8 cellular contexts compared by ENCODE assay signal in the genomic region with DNA sequence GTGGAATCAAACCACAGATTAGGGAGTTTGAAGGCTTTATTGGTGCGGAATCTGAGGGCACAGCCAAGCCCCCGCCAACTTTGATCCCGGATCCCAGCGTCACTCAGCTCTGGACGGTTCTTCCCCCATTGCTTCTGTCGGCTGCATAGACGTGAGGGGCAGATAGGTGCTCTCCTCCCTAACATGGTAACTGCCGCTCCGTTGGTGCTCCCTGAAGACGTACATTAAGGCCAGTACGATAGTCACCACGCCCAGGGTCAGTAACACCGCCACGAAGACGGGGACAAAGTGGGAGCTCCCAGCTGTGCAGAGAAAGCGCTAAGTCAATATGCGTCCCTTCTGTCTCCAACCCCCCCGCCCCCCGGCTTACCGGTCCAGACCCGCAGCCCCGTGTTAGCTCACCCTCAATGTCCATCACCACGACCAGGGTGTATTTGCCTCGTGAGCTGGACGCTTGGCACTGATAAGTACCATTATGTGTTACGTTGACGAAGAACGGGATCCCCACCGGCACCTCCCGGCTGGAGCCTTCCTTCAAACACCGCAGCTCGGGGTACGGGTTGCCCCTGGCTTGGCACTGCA. TPM values are rescaled to one million over a fixed set of nuclear protein-coding genes. Genes with fewer than 3 reads are reported as not detected.
DNase-seq lines count a peak whose midpoint lies in the region; ATAC-seq and TF ChIP-seq lines count a peak whose summit lies in the region.

No MANE protein-coding gene starts in this region.

- H3K36me3 Mint-ChIP-seq in Calu3 (ENCODE audit: insufficient read depth, unreplicated experiment), result peaks cover 40% of the 10 kb centered on the region
- peaks cover 19% of the 10 kb centered on the region for H3K36me3 Mint-ChIP-seq in MCF 10A (ENCODE audit: insufficient read depth, unreplicated experiment)
- H3K36me3 Mint-ChIP-seq in mesothelial cell of epicardium, result peaks cover 3% of the 10 kb centered on the region

- peaks cover 20% of the 10 kb centered on the region for H3K36me3 ChIP-seq in HUES48 (ENCODE audit: control insufficient read depth, insufficient read depth, low read length)

- H3K9me3 ChIP-seq in HUES48 (ENCODE audit: control insufficient read depth, insufficient read depth, low read length), result no peaks in the 10 kb centered on the region

- H3K9ac ChIP-seq in HUES48 (ENCODE audit: low read depth, low read length), result no peak overlapping the region

- peaks cover 6% of the 10 kb centered on the region; the same call in 1 of the 2 replicates for H3K27me3 ChIP-seq in HUES48 (ENCODE audit: control insufficient read depth, insufficient read depth, low read length)

- BruUV-seq in Calu3 (replicated peaks; lab: Mats Ljungman, UMichigan), result TSS peak; percentile 86
- BruUV-seq in MCF 10A (replicated peaks; lab: Mats Ljungman, UMichigan), result TSS peak; percentile 53

- TF ChIP-seq CTCF in Calu3 (IDR thresholded peaks at IDR 0.05; ENCODE audit: unreplicated experiment) (no peak), MCF 10A (IDR thresholded peaks at IDR 0.05; ENCODE audit: unreplicated experiment) (no peak), mesothelial cell of epicardium (IDR thresholded peaks at IDR 0.05; ENCODE audit: unreplicated experiment) (no peak)

- POLR2A ChIA-PET in MCF 10A (lab: Yijun Ruan, JAX), result interaction anchor here (0.5 to 3.5 kb wide), 26 partner anchors 9 to 519 kb away, joined by 3 to 51 read pairs (median 4); a partner anchor contains a TSS

- intact Hi-C loops in Calu3 (cut with micrococcal nuclease; ENCODE audit: unreplicated experiment), result no loop called here
- intact Hi-C loops in MCF 10A (cut with micrococcal nuclease), result loop anchor here (2.0 to 5.0 kb wide), 2 partner anchors 45 to 48 kb away; a partner anchor contains a TSS

- H3K4me3 Mint-ChIP-seq in Calu3 (ENCODE audit: low read depth, unreplicated experiment) (peak overlapping the region; percentile 89), MCF 10A (ENCODE audit: unreplicated experiment) (peak overlapping the region; percentile 95), mesothelial cell of epicardium (peak overlapping the region; percentile 96)

- peak overlapping the region; percentile 66 for H3K27ac Mint-ChIP-seq in Calu3 (ENCODE audit: unreplicated experiment)
- peak overlapping the region; percentile 89 for H3K27ac Mint-ChIP-seq in MCF 10A (ENCODE audit: low read depth, unreplicated experiment)
- peak overlapping the region; percentile 97 for H3K27ac Mint-ChIP-seq in mesothelial cell of epicardium

- CTCF ChIA-PET in Calu3 (lab: Charles Lee) (interaction anchor here (0.6 to 1.1 kb wide), 5 partner anchors 55 to 214 kb away, joined by 3 to 4 read pairs (median 3); a partner anchor contains a TSS), MCF 10A (lab: Yijun Ruan, JAX) (interaction anchor here (0.6 to 2.1 kb wide), 9 partner anchors 12 to 142 kb away, joined by 3 to 14 read pairs (median 4); no protein-coding TSS in a partner anchor)

- peak overlapping the region; percentile 16 for H3K27ac ChIP-seq in HUES48 (ENCODE audit: low read depth, low read length)

- DNase-seq in Calu3 (no peak), MCF 10A (ENCODE audit: unreplicated experiment) (peak; percentile 26), mesothelial cell of epicardium (ENCODE audit: low spot score in 2 of 2, unreplicated experiment in 2 of 2) (no peak), GDM1 (lab: John Stamatoyannopoulos, UW) (no peak)

- no peaks in the 10 kb centered on the region for H3K4me1 Mint-ChIP-seq in Calu3 (ENCODE audit: low read depth, unreplicated experiment)
- no peaks in the 10 kb centered on the region for H3K4me1 Mint-ChIP-seq in MCF 10A (ENCODE audit: insufficient read depth, unreplicated experiment)
- H3K4me1 Mint-ChIP-seq in mesothelial cell of epicardium, result peaks cover 23% of the 10 kb centered on the region

- H3K9me3 Mint-ChIP-seq in Calu3 (ENCODE audit: low read depth, unreplicated experiment), result no peaks in the 10 kb centered on the region
- H3K9me3 Mint-ChIP-seq in MCF 10A (ENCODE audit: unreplicated experiment), result no peaks in the 10 kb centered on the region
- H3K9me3 Mint-ChIP-seq in mesothelial cell of epicardium, result no peaks in the 10 kb centered on the region

- ATAC-seq in HG03045 (IDR thresholded peaks at IDR 0.05; ENCODE audit: unreplicated experiment) (no peak), GM18868 (IDR thresholded peaks at IDR 0.05; ENCODE audit: unreplicated experiment) (no peak), HG03442 (IDR thresholded peaks at IDR 0.05; ENCODE audit: unreplicated experiment) (no peak)

- peaks cover 13% of the 10 kb centered on the region for H3K4me1 ChIP-seq in HUES48 (ENCODE audit: control insufficient read depth, insufficient read depth, low read length)

- no peaks in the 10 kb centered on the region for H3K27me3 Mint-ChIP-seq in Calu3 (ENCODE audit: unreplicated experiment)
- H3K27me3 Mint-ChIP-seq in MCF 10A (ENCODE audit: insufficient read depth, unreplicated experiment), result no peaks in the 10 kb centered on the region
- no peaks in the 10 kb centered on the region for H3K27me3 Mint-ChIP-seq in mesothelial cell of epicardium (ENCODE audit: low read depth)

- H3K4me3 ChIP-seq in HUES48 (ENCODE audit: low read depth, low read length), result peak overlapping the region; percentile 90

RNA-seq across cellular contexts. Expression of a gene that starts 0.5 kb away (rescaled TPM):
- total RNA-seq in Calu3 (2022) (38.5 and 43.2 TPM in 2 replicates), MCF 10A (2022) (31.5 and 36.1 TPM in 2 replicates), mesothelial cell of epicardium (51.1 to 55.7 TPM (median 52.4 TPM) in 3 replicates)

RNA-seq across cellular contexts. Expression of a gene that starts 5.6 kb away (rescaled TPM):
- 10.8 and 11.1 TPM in 2 replicates for total RNA-seq in Calu3 (2022)
- total RNA-seq in MCF 10A (2022), result 7.6 and 7.9 TPM in 2 replicates
- 2.0 to 2.7 TPM (median 2.3 TPM) in 3 replicates for total RNA-seq in mesothelial cell of epicardium

RNA-seq across cellular contexts. Expression of a gene that starts 18.0 kb away (rescaled TPM):
- 18.7 and 18.9 TPM in 2 replicates for total RNA-seq in Calu3 (2022)
- 30.2 and 30.3 TPM in 2 replicates for total RNA-seq in MCF 10A (2022)
- 17.9 to 20.9 TPM (median 18.6 TPM) in 3 replicates for total RNA-seq in mesothelial cell of epicardium

RNA-seq across cellular contexts. Expression of a gene that starts 24.2 kb away (rescaled TPM):
- total RNA-seq in Calu3 (2022) (4.6 and 7.0 TPM in 2 replicates), MCF 10A (2022) (3.8 and 4.9 TPM in 2 replicates), mesothelial cell of epicardium (12.8 to 14.9 TPM (median 13.5 TPM) in 3 replicates)

RNA-seq across cellular contexts. Expression of a gene that starts 44.1 kb away (rescaled TPM):
- total RNA-seq in Calu3 (2022), result 0.61 and 1.3 TPM in 2 replicates
- total RNA-seq in MCF 10A (2022), result 4.7 and 7.7 TPM in 2 replicates
- 3.3 to 5.7 TPM (median 4.9 TPM) in 3 replicates for total RNA-seq in mesothelial cell of epicardium
